25 cellular contexts compared by ENCODE assay signal in the genomic region with DNA sequence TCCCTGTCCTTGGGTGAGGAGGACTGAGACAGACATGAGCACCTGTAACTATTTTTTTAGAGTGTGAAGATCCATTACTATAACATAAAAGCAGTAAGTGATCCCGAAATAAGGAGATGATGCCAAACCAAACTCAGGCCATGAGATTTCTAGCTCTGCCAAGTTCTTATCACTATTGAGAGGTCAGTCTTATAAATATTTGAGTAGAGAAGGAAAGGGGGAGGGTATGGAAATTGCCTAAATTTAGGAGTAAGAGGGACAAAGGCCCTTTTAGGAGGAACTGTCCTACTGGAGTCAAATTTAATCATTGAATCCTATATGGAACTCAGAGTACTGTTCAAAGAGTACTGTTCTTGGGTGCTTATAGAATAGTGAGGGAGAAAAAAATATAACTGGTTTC.
"Had no signal": no experiment of that assay in that cellular context is flagged by ENCODE, and none has a peak within 500 bp of the region (broad histone marks: within the 10 kb centered on the region; RNA-seq: fewer than 3 reads in every experiment).

No MANE protein-coding gene starts in this region.

- H3K4me3 Mint-ChIP-seq: mesothelial cell of epicardium; naive thymus-derived CD4-positive, alpha-beta T cell; natural killer cell treated with Interleukin-12 subunit alpha and Interleukin-12 subunit beta and Interleukin-15 and Interleukin-18, amount 100 ng/mL, for 72 hours; stimulated activated effector memory CD8-positive, alpha-beta T cell treated with anti-CD3 and anti-CD28 coated beads, Interleukin-12 subunit alpha, Interleukin-12 subunit beta, amount 100 ng/mL, for 72 hours; stimulated activated naive CD8-positive, alpha-beta T cell treated with anti-CD3 and anti-CD28 coated beads, Interleukin-15, Interleukin-2, amounts not matched to agents 100 ng/mL and 50 ng/mL, for 24 hours had no signal

- H3K4me1 Mint-ChIP-seq: mesothelial cell of epicardium; naive thymus-derived CD4-positive, alpha-beta T cell; stimulated activated effector memory CD8-positive, alpha-beta T cell treated with anti-CD3 and anti-CD28 coated beads, Interleukin-12 subunit alpha, Interleukin-12 subunit beta, amount 100 ng/mL, for 72 hours had no signal

- DNase-seq: hippocampal formation; left ventricle myocardium superior; lower lobe of right lung; mesendoderm; naive thymus-derived CD4-positive, alpha-beta T cell; ovary; stimulated activated CD4-positive, alpha-beta T cell treated with anti-CD3 and anti-CD28 coated beads, Interleukin-12 subunit alpha, Interleukin-12 subunit beta, amount 100 ng/mL, for 4 hours; stimulated activated CD4-positive, alpha-beta T cell treated with anti-CD3 and anti-CD28 coated beads, Interleukin-15, amount 100 ng/mL, for 24 hours; stimulated activated CD4-positive, alpha-beta T cell treated with anti-CD3 and anti-CD28 coated beads, Interleukin-4, amount 100 ng/mL, for 24 hours; stimulated activated naive CD4-positive, alpha-beta T cell; tibial artery; trophoblast cell; upper lobe of right lung had no signal

- H3K27me3 Mint-ChIP-seq: naive thymus-derived CD4-positive, alpha-beta T cell; natural killer cell treated with Interleukin-12 subunit alpha and Interleukin-12 subunit beta and Interleukin-15 and Interleukin-18, amount 100 ng/mL, for 72 hours; progenitor cell of endocrine pancreas; stimulated activated naive CD8-positive, alpha-beta T cell treated with anti-CD3 and anti-CD28 coated beads, Interleukin-15, Interleukin-2, amounts not matched to agents 100 ng/mL and 50 ng/mL, for 24 hours had no signal

- FAIRE-seq: keratinocyte, urothelium cell line had no signal

- H3K27ac Mint-ChIP-seq: mesothelial cell of epicardium; naive thymus-derived CD4-positive, alpha-beta T cell; natural killer cell treated with Interleukin-12 subunit alpha and Interleukin-12 subunit beta and Interleukin-15 and Interleukin-18, amount 100 ng/mL, for 72 hours; progenitor cell of endocrine pancreas; stimulated activated effector memory CD8-positive, alpha-beta T cell treated with anti-CD3 and anti-CD28 coated beads, Interleukin-12 subunit alpha, Interleukin-12 subunit beta, amount 100 ng/mL, for 72 hours; stimulated activated naive CD8-positive, alpha-beta T cell treated with anti-CD3 and anti-CD28 coated beads, Interleukin-15, Interleukin-2, amounts not matched to agents 100 ng/mL and 50 ng/mL, for 24 hours had no signal

- H3K27me3 ChIP-seq: ovary, right atrium auricular region, suprapubic skin, tibial artery, upper lobe of right lung had no signal

- H3K9me3 ChIP-seq: lower lobe of right lung, ovary, right atrium auricular region, suprapubic skin, thoracic aorta, tibial artery, upper lobe of right lung had no signal

- H3K36me3 ChIP-seq: lower lobe of right lung, ovary, right atrium auricular region, suprapubic skin, thoracic aorta, tibial artery, upper lobe of right lung had no signal

- H3K4me3 ChIP-seq: lower lobe of right lung, ovary, right atrium auricular region, skin epidermis, suprapubic skin, thoracic aorta, tibial artery, upper lobe of right lung had no signal

- H3K27ac ChIP-seq: lower lobe of right lung, ovary, right atrium auricular region, skin epidermis, suprapubic skin, thoracic aorta, tibial artery, upper lobe of right lung had no signal

- ATAC-seq: left ventricle myocardium superior; lower lobe of right lung; naive thymus-derived CD4-positive, alpha-beta T cell; natural killer cell treated with Interleukin-12 subunit alpha and Interleukin-12 subunit beta and Interleukin-15 and Interleukin-18, amount 100 ng/mL, for 72 hours; sciatic nerve; stimulated activated effector memory CD8-positive, alpha-beta T cell treated with anti-CD3 and anti-CD28 coated beads, Interleukin-12 subunit alpha, Interleukin-12 subunit beta, amount 100 ng/mL, for 72 hours; upper lobe of right lung had no signal

- H3K4me1 ChIP-seq: lower lobe of right lung, right atrium auricular region, suprapubic skin, upper lobe of right lung had no signal

- H3K36me3 Mint-ChIP-seq: mesothelial cell of epicardium; naive thymus-derived CD4-positive, alpha-beta T cell; stimulated activated effector memory CD8-positive, alpha-beta T cell treated with anti-CD3 and anti-CD28 coated beads, Interleukin-12 subunit alpha, Interleukin-12 subunit beta, amount 100 ng/mL, for 72 hours had no signal

- H3K9me3 Mint-ChIP-seq: mesothelial cell of epicardium had no signal
